ENCODE assay signal across 12 cellular contexts in the genomic region with DNA sequence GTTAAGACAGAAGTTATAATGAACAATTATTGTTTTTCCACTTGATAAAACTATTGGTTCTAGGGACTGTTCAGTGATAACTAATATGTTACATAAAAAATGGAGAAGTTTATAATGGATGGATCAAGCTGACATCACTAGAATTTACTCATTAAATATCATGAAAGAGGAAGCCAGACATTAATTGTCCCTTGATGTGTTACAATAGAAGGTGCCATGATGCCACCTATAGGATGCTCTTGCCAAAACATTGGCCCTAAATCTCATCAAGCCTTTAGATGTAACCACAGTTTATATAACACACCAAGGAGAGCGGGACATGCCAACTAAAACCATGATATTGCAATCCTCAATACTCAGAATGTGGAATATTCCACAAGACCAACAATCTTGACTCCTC.
A peak's percentile ranks its signal among the peaks of the same experiment; 100 is the strongest.
DNase-seq lines count a peak whose midpoint lies in the region; ATAC-seq and TF ChIP-seq lines count a peak whose summit lies in the region.
"Had no signal": no experiment of that assay in that cellular context is flagged by ENCODE, and none has a peak within 500 bp of the region (broad histone marks: within the 10 kb centered on the region; RNA-seq: fewer than 3 reads in every experiment).

No MANE protein-coding gene starts in this region.

- peaks cover 0 to 5% (median 0%) of the 10 kb centered on the region in 7 donors for H3K9me3 Mint-ChIP-seq in CD14-positive monocyte
- H3K9me3 Mint-ChIP-seq: activated T-helper 1 cell treated with anti-CD3 and anti-CD28 coated beads, Interleukin-12 subunit alpha, Interleukin-12 subunit beta, Interleukin-2, Interleukin-4 antibody, amounts not matched to agents 30 ng/mL and 10 ng/mL and 1 ng/mL, durations not matched to agents 14 hours and 24 hours and 36 hours had no signal

- no peaks in the 10 kb centered on the region for H3K4me1 Mint-ChIP-seq in CD14-positive monocyte
- H3K4me1 Mint-ChIP-seq: CD4-positive, alpha-beta memory T cell had no signal

- H3K4me3 Mint-ChIP-seq in CD14-positive monocyte, result no peak overlapping the region
- H3K4me3 Mint-ChIP-seq: activated T-helper 1 cell treated with anti-CD3 and anti-CD28 coated beads, Interleukin-12 subunit alpha, Interleukin-12 subunit beta, Interleukin-2, Interleukin-4 antibody, amounts not matched to agents 30 ng/mL and 10 ng/mL and 1 ng/mL, durations not matched to agents 14 hours and 24 hours and 36 hours; CD4-positive, alpha-beta memory T cell had no signal

- H3K27me3 Mint-ChIP-seq in CD14-positive monocyte (ENCODE audit: low read depth in 3 of 3), result peaks cover 0 to 1% (median 0%) of the 10 kb centered on the region in 3 donors

- no peak overlapping the region for H3K27ac Mint-ChIP-seq in CD14-positive monocyte
- H3K27ac Mint-ChIP-seq: activated T-helper 1 cell treated with anti-CD3 and anti-CD28 coated beads, Interleukin-12 subunit alpha, Interleukin-12 subunit beta, Interleukin-2, Interleukin-4 antibody, amounts not matched to agents 30 ng/mL and 10 ng/mL and 1 ng/mL, durations not matched to agents 14 hours and 24 hours and 36 hours; CD4-positive, alpha-beta memory T cell had no signal

- H3K27me3 ChIP-seq in left ventricle myocardium inferior (ENCODE audit: low read depth) (no peaks in the 10 kb centered on the region), heart left ventricle (no peaks in the 10 kb centered on the region), colonic mucosa (no peaks in the 10 kb centered on the region)

- no peaks in the 10 kb centered on the region for H3K9me3 ChIP-seq in left ventricle myocardium inferior (replicated peaks)
- no peaks in the 10 kb centered on the region for H3K9me3 ChIP-seq in heart left ventricle
- no peaks in the 10 kb centered on the region for H3K9me3 ChIP-seq in colonic mucosa

- H3K4me3 ChIP-seq in left ventricle myocardium inferior (no peak overlapping the region), heart left ventricle (no peak overlapping the region), colonic mucosa (no peak overlapping the region)

- no peaks in the 10 kb centered on the region for H3K36me3 Mint-ChIP-seq in CD14-positive monocyte
- H3K36me3 Mint-ChIP-seq: CD4-positive, alpha-beta memory T cell had no signal

- H3K36me3 ChIP-seq in left ventricle myocardium inferior (no peaks in the 10 kb centered on the region), heart left ventricle (no peaks in the 10 kb centered on the region), colonic mucosa (no peaks in the 10 kb centered on the region)

- WGBS in heart left ventricle, 4 donors, result 76 to 97% (median 94%) methylated on average over 1 of the region's 1 CpG

- no peak overlapping the region for H3K9ac ChIP-seq in colonic mucosa (ENCODE audit: low read depth in 2 of 2, low read length in 2 of 2)

- TF ChIP-seq POLR2A in heart left ventricle (IDR thresholded peaks at IDR 0.05), result no peak

- no peaks in the 10 kb centered on the region for H3K4me1 ChIP-seq in left ventricle myocardium inferior
- H3K4me1 ChIP-seq in heart left ventricle, result no peaks in the 10 kb centered on the region
- H3K4me1 ChIP-seq in colonic mucosa, result no peaks in the 10 kb centered on the region

- DNase-seq in left ventricle myocardium inferior (no peak), heart left ventricle (no peak), NCI-H82 treated with DMSO at 0.1 percent for 48 hours (lab: John Stamatoyannopoulos, UW; ENCODE audit: unreplicated experiment) (peak; percentile 0), dedifferentiated amniotic fluid mesenchymal stem cell (ENCODE audit: extremely low spot score) (peak; percentile 22), activated gamma-delta T cell treated with Interleukin-2 at 50 U/mL for 16 hours (no peak), CD14-positive monocyte (ENCODE audit: low spot score) (no peak), colonic mucosa (no peak)
- no peak for DNase-seq in activated CD8-positive, alpha-beta memory T cell treated with anti-CD3 and anti-CD28 coated beads for 24 hours
- DNase-seq: CD4-positive, alpha-beta memory T cell; HCEC 1CT; NCI-H510A had no signal

- no peak overlapping the region for H3K27ac ChIP-seq in left ventricle myocardium inferior (replicated peaks)
- no peak overlapping the region for H3K27ac ChIP-seq in heart left ventricle
- H3K27ac ChIP-seq in colonic mucosa, result no peak overlapping the region

- no peak for ATAC-seq in heart left ventricle

- intact Hi-C loops in left ventricle myocardium inferior (cut with micrococcal nuclease), result no loop called here
- intact Hi-C loops in heart left ventricle (cut with DNase I), result loop anchor here in 1 of 10 donors (10.0 kb wide), 2 partner anchors 368 to 1258 kb away; no protein-coding TSS in a partner anchor
- intact Hi-C loops in CD14-positive monocyte (cut with micrococcal nuclease), result no loop called here
- intact Hi-C loops in colonic mucosa (cut with DNase I), result no loop called here

- peak; percentile 49 for TF ChIP-seq CTCF in left ventricle myocardium inferior (IDR thresholded peaks at IDR 0.05; ENCODE audit: borderline replicate concordance)
- TF ChIP-seq CTCF in heart left ventricle (IDR thresholded peaks at IDR 0.05), result peak in 5 of 12 donors; percentile 19 to 38 (median 33)
- TF ChIP-seq CTCF in CD14-positive monocyte (IDR thresholded peaks at IDR 0.05), result no peak
- TF ChIP-seq CTCF in colonic mucosa (IDR thresholded peaks at IDR 0.05), result no peak

Comparison
In these comparisons a context has a peak if more than half of its experiments do, and no peak if none do; other contexts are left out.
1. DNase-seq: peak in NCI-H82 treated with DMSO at 0.1 percent for 48 hours (single experiment) and dedifferentiated amniotic fluid mesenchymal stem cell (single experiment); none in left ventricle myocardium inferior (single experiment), heart left ventricle (0 of 5), activated CD8-positive, alpha-beta memory T cell treated with anti-CD3 and anti-CD28 coated beads for 24 hours (single experiment), activated gamma-delta T cell treated with Interleukin-2 at 50 U/mL for 16 hours (single experiment), CD14-positive monocyte (single experiment) and colonic mucosa (single experiment).